14 cellular contexts compared by ENCODE assay signal in genomic region chr2:33459745-33460144, GRCh38. TPM values are rescaled to one million over a fixed set of nuclear protein-coding genes. Genes with fewer than 3 reads are reported as not detected.
DNase-seq lines count a peak whose midpoint lies in the region; ATAC-seq and TF ChIP-seq lines count a peak whose summit lies in the region.
"Had no signal": no experiment of that assay in that cellular context is flagged by ENCODE, and none has a peak within 500 bp of the region (broad histone marks: within the 10 kb centered on the region; RNA-seq: fewer than 3 reads in every experiment).

No MANE protein-coding gene starts in this region.

- ATAC-seq in heart right ventricle (peak in 2 of 8 donors; percentile 5 to 6), Right ventricle myocardium superior (ENCODE audit: poor library complexity) (no peak)

- no peak overlapping the region for H2AFZ ChIP-seq in mammary epithelial cell (ENCODE audit: low read depth, low read length)

- no peak for DNase-seq in heart right ventricle
- DNase-seq in Right ventricle myocardium superior, result no peak
- no peak for DNase-seq in NB4 (ENCODE audit: low read depth)
- DNase-seq in NOMO-1 treated with dmso at 0.1 percent for 144 hours (lab: John Stamatoyannopoulos, UW; ENCODE audit: unreplicated experiment), result no peak
- DNase-seq in mammary epithelial cell, result no peak
- DNase-seq: 8988T, AML-193, DMS53, GF-D8, HCEC 1CT, HFFc6 had no signal

- peaks cover 5% of the 10 kb centered on the region for H3K9me3 Mint-ChIP-seq in nephron
- H3K9me3 Mint-ChIP-seq: HFFc6 had no signal

- no peaks in the 10 kb centered on the region for H3K36me3 Mint-ChIP-seq in nephron (ENCODE audit: low read depth)

- 80 to 81% methylated on average over 2 of the region's 2 CpGs for WGBS in heart right ventricle, 2 donors
- 100% methylated on average over 1 of the region's 2 CpGs for WGBS in mammary epithelial cell (ENCODE audit: low coverage, missing lambda C conversion rate)

- H3K9ac ChIP-seq in skeletal muscle tissue (ENCODE audit: low read depth in 1 of 3, low read length in 3 of 3), result peak overlapping the region in 2 of 3 donors; percentile 50 to 75
- no peak overlapping the region for H3K9ac ChIP-seq in mammary epithelial cell (ENCODE audit: insufficient read depth, low read length)
- H3K9ac ChIP-seq: BLaER1 had no signal

- H4K20me1 ChIP-seq in mammary epithelial cell (ENCODE audit: insufficient read depth, low read length), result no peaks in the 10 kb centered on the region
- H4K20me1 ChIP-seq: BLaER1 had no signal

- no peaks in the 10 kb centered on the region for H3K27me3 Mint-ChIP-seq in nephron (ENCODE audit: low read depth)

- no peak for TF ChIP-seq POLR2A in NB4 (IDR thresholded peaks at IDR 0.05; ENCODE audit: extremely low read depth, insufficient read length)

- H3K27ac ChIP-seq in heart right ventricle (peak overlapping the region in 7 of 10 donors; percentile 64 to 83 (median 79)), skeletal muscle tissue (ENCODE audit: low read depth, low read length) (peak overlapping the region; percentile 86), mammary epithelial cell (ENCODE audit: insufficient read depth, low read depth, low read length) (no peak overlapping the region)
- H3K27ac ChIP-seq: BLaER1 had no signal

- TF ChIP-seq CTCF in heart right ventricle (IDR thresholded peaks at IDR 0.05) (no peak), NB4 (IDR thresholded peaks at IDR 0.05; ENCODE audit: low read depth, low read length) (no peak), nephron (IDR thresholded peaks at IDR 0.05; ENCODE audit: unreplicated experiment in 3 of 3) (no peak), mammary epithelial cell (conservative IDR thresholded peaks at IDR 0.05 in 1 of 2, IDR thresholded peaks at IDR 0.05 in 1 of 2; ENCODE audit: extremely low read depth in 1 of 2, insufficient read depth in 1 of 2, low read depth in 1 of 2, low read length in 2 of 2) (no peak)

- H3K9me3 ChIP-seq in heart right ventricle (no peaks in the 10 kb centered on the region), skeletal muscle tissue (ENCODE audit: control insufficient read depth in 3 of 3, low read length in 3 of 3) (no peaks in the 10 kb centered on the region), mammary epithelial cell (replicated peaks; ENCODE audit: insufficient read depth, low read length) (no peaks in the 10 kb centered on the region)
- H3K9me3 ChIP-seq: BLaER1 had no signal

- intact Hi-C loops in heart right ventricle (cut with DNase I), result no loop called here
- intact Hi-C loops in Right ventricle myocardium superior (cut with DNase I), result no loop called here
- intact Hi-C loops in mammary epithelial cell (cut with micrococcal nuclease), result no loop called here

- H3K4me2 ChIP-seq in mammary epithelial cell (ENCODE audit: insufficient read depth, low read depth, low read length), result no peak overlapping the region
- H3K4me2 ChIP-seq: BLaER1 had no signal

- peak overlapping the region in 7 of 10 donors; percentile 23 to 51 (median 45) for H3K4me3 ChIP-seq in heart right ventricle
- H3K4me3 ChIP-seq in NB4 (ENCODE audit: low read depth, low read length), result peak overlapping the region; percentile 14
- H3K4me3 ChIP-seq in skeletal muscle tissue (ENCODE audit: low read length in 3 of 3), result peak overlapping the region; percentile 33 to 58 (median 49)
- no peak overlapping the region for H3K4me3 ChIP-seq in mammary epithelial cell (replicated peaks in 1 of 3; ENCODE audit: insufficient read depth in 1 of 3, low read depth in 2 of 3, low read length in 3 of 3)
- H3K4me3 ChIP-seq: BLaER1 had no signal

- no peaks in the 10 kb centered on the region for H3K4me1 Mint-ChIP-seq in nephron

- dilution Hi-C loops in mammary epithelial cell (cut with HindIII; ENCODE audit: low sequenced_read_pairs), result no loop called here

- CTCF ChIA-PET in mammary epithelial cell (lab: Charles Lee; ENCODE audit: low non-redundant PET), result no interaction called here

- no TSS peak for BruUV-seq in mammary epithelial cell (replicated peaks; lab: Mats Ljungman, UMichigan)

- H3K36me3 ChIP-seq in heart right ventricle (peaks cover 0 to 6% (median 0%) of the 10 kb centered on the region in 9 donors), skeletal muscle tissue (ENCODE audit: control insufficient read depth in 3 of 3, insufficient read depth in 3 of 3, low read length in 3 of 3) (no peaks in the 10 kb centered on the region), mammary epithelial cell (ENCODE audit: insufficient read depth, low read length) (no peaks in the 10 kb centered on the region)
- H3K36me3 ChIP-seq: BLaER1 had no signal

- no peaks in the 10 kb centered on the region for H3K27me3 ChIP-seq in heart right ventricle
- H3K27me3 ChIP-seq in skeletal muscle tissue (ENCODE audit: control insufficient read depth in 3 of 3, insufficient read depth in 3 of 3, low read length in 3 of 3), result no peaks in the 10 kb centered on the region
- H3K27me3 ChIP-seq in mammary epithelial cell (ENCODE audit: insufficient read depth, low read length), result no peaks in the 10 kb centered on the region
- H3K27me3 ChIP-seq: BLaER1 had no signal

- in situ Hi-C loops in mammary epithelial cell (cut with MboI; ENCODE audit: low sequenced_read_pairs in 2 of 2), result no loop called here

- peak overlapping the region in 2 of 3 experiments; percentile 32 to 67 for H3K27ac Mint-ChIP-seq in nephron
- H3K27ac Mint-ChIP-seq: HFFc6 had no signal

- peaks cover 3 to 30% (median 12%) of the 10 kb centered on the region in 9 donors for H3K4me1 ChIP-seq in heart right ventricle
- H3K4me1 ChIP-seq in skeletal muscle tissue (ENCODE audit: control insufficient read depth in 3 of 3, insufficient read depth in 3 of 3, low read length in 3 of 3), result peaks cover 0 to 7% (median 0%) of the 10 kb centered on the region in 3 donors
- no peaks in the 10 kb centered on the region for H3K4me1 ChIP-seq in mammary epithelial cell (ENCODE audit: insufficient read depth, low read length)

- no peak overlapping the region for H3K4me3 Mint-ChIP-seq in nephron
- H3K4me3 Mint-ChIP-seq: HFFc6 had no signal

- no peaks in the 10 kb centered on the region for H3K79me2 ChIP-seq in mammary epithelial cell (ENCODE audit: insufficient read depth, low read length)

RNA-seq across cellular contexts. Expression of gene RASGRP3, which starts 16.7 kb away (rescaled TPM):
- total RNA-seq in heart right ventricle (10 to 100 TPM; 46.9 to 77.4 (median 66.4) TPM), Right ventricle myocardium superior (53.1 TPM), skeletal muscle tissue (49.1 TPM), mammary epithelial cell (1 to 10 TPM in 1 of 2 donors, not detected in 1; 1.5 TPM)
- polyA plus RNA-seq in heart right ventricle (10 to 100 TPM; 14.9 to 22.4 TPM), mammary epithelial cell (0.06 TPM)
- not detected for polyA minus RNA-seq in mammary epithelial cell

Comparison
In these comparisons a context has a peak if more than half of its experiments do, and no peak if none do; other contexts are left out.
1. H3K4me3 ChIP-seq: peak in heart right ventricle (7 of 10), NB4 (single experiment) and skeletal muscle tissue (3 of 3); none in mammary epithelial cell (0 of 3).
2. RNA of gene RASGRP3, which starts 16.7 kb away (total RNA-seq): 46.9 to 77.4 TPM in heart right ventricle, 53.1 TPM in Right ventricle myocardium superior (single experiment) and 49.1 TPM in skeletal muscle tissue (single experiment); 1.5 TPM in mammary epithelial cell; every median in the first group is over 10 times any median in the second.